ENCODE assay signal across 24 cellular contexts in genomic region chr12:80698266-80698665, GRCh38. TPM values are rescaled to one million over a fixed set of nuclear protein-coding genes. Genes with fewer than 3 reads are reported as not detected.
"Had no signal": no experiment of that assay in that cellular context is flagged by ENCODE, and none has a peak within 500 bp of the region (broad histone marks: within the 10 kb centered on the region; RNA-seq: fewer than 3 reads in every experiment).

No MANE protein-coding gene starts in this region.

- ATAC-seq: activated CD4-positive, CD25-positive, alpha-beta regulatory T cell treated with anti-CD3 and anti-CD28 coated beads, Interleukin-2, amount 50 U/mL, for 24 hours; activated CD8-positive, alpha-beta T cell treated with anti-CD3 and anti-CD28 coated beads for 36 hours; activated T-cell treated with anti-CD3 and anti-CD28 coated beads, Interleukin-2, amount 50 U/mL, for 72 hours; SK-N-SH treated with all-trans-retinoic acid at 6 μM for 48 hours had no signal

- H3K4me1 ChIP-seq: adrenal gland, breast epithelium, Peyer's patch had no signal

- H3K27ac ChIP-seq: adrenal gland, breast epithelium, Peyer's patch, SJSA1 had no signal

- H3K27ac Mint-ChIP-seq: activated CD8-positive, alpha-beta T cell treated with anti-CD3 and anti-CD28 coated beads for 36 hours; activated naive CD4-positive, alpha-beta T cell treated with anti-CD3 and anti-CD28 coated beads, Interleukin-2, amount 10 ng/mL, durations not matched to agents 7 days and 5 days; activated naive CD8-positive, alpha-beta T cell treated with anti-CD3 and anti-CD28 coated beads for 36 hours; activated T-cell treated with anti-CD3 and anti-CD28 coated beads, Interleukin-2, amount 50 U/mL, for 72 hours; activated T-helper 2 cell treated with anti-CD3 and anti-CD28 coated beads, Interferon-gamma antibody, Interleukin-2, Interleukin-4, amounts not matched to agents 10 μg/mL and 5 μg/mL and 100 μg/mL, durations not matched to agents 14 hours and 24 hours and 36 hours; T-helper 1 cell treated with Interleukin-12 subunit alpha and Interleukin-12 subunit beta and Interleukin-4 antibody, amounts not matched to agents 30 μg/mL and 1 μg/mL, for 36 hours had no signal

- H3K9me3 Mint-ChIP-seq: activated CD8-positive, alpha-beta T cell treated with anti-CD3 and anti-CD28 coated beads for 36 hours; activated naive CD4-positive, alpha-beta T cell treated with anti-CD3 and anti-CD28 coated beads, Interleukin-2, amount 10 ng/mL, durations not matched to agents 7 days and 5 days; activated naive CD8-positive, alpha-beta T cell treated with anti-CD3 and anti-CD28 coated beads for 36 hours; activated T-helper 2 cell treated with anti-CD3 and anti-CD28 coated beads, Interferon-gamma antibody, Interleukin-2, Interleukin-4, amounts not matched to agents 10 μg/mL and 5 μg/mL and 100 μg/mL, durations not matched to agents 14 hours and 24 hours and 36 hours; T-helper 1 cell treated with Interleukin-12 subunit alpha and Interleukin-12 subunit beta and Interleukin-4 antibody, amounts not matched to agents 30 μg/mL and 1 μg/mL, for 36 hours had no signal

- H3K4me3 ChIP-seq: adrenal gland, breast epithelium, Peyer's patch, SJSA1 had no signal

- H3K27me3 ChIP-seq: adrenal gland, breast epithelium, Peyer's patch, SJSA1 had no signal

- H3K36me3 ChIP-seq: adrenal gland, breast epithelium, Peyer's patch, SJSA1 had no signal

- DNase-seq: activated CD4-positive, alpha-beta T cell treated with anti-CD3 and anti-CD28 coated beads for 4 hours; activated CD8-positive, alpha-beta memory T cell treated with anti-CD3 and anti-CD28 coated beads, Interleukin-2, amount 50 U/mL, for 4 hours; activated CD8-positive, alpha-beta T cell treated with anti-CD3 and anti-CD28 coated beads for 36 hours; activated gamma-delta T cell treated with Interleukin-2 at 50 U/mL for 16 hours; activated naive CD4-positive, alpha-beta T cell treated with anti-CD3 and anti-CD28 coated beads, Interleukin-2, amount 10 ng/mL, durations not matched to agents 7 days and 5 days; activated naive CD8-positive, alpha-beta T cell treated with anti-CD3 and anti-CD28 coated beads for 36 hours; activated T-cell treated with anti-CD3 and anti-CD28 coated beads, Interleukin-2, amount 50 U/mL, for 72 hours; adrenal gland; aorta; MM.1S; NCI-H1105 treated with DMSO at 0.1 percent for 48 hours; NCI-H1436 treated with DMSO at 0.1 percent for 48 hours; NCI-H187; NCI-H2081; NCI-H446; NCI-H524; Peyer's patch; SHP77 had no signal

- H3K9me3 ChIP-seq: adrenal gland, breast epithelium, Peyer's patch, SJSA1 had no signal

- H3K4me3 Mint-ChIP-seq: activated CD8-positive, alpha-beta T cell treated with anti-CD3 and anti-CD28 coated beads for 36 hours; activated naive CD4-positive, alpha-beta T cell treated with anti-CD3 and anti-CD28 coated beads, Interleukin-2, amount 10 ng/mL, durations not matched to agents 7 days and 5 days; activated naive CD8-positive, alpha-beta T cell treated with anti-CD3 and anti-CD28 coated beads for 36 hours; activated T-cell treated with anti-CD3 and anti-CD28 coated beads, Interleukin-2, amount 50 U/mL, for 72 hours; T-helper 1 cell treated with Interleukin-12 subunit alpha and Interleukin-12 subunit beta and Interleukin-4 antibody, amounts not matched to agents 30 μg/mL and 1 μg/mL, for 36 hours had no signal

- H3K4me1 Mint-ChIP-seq: activated naive CD4-positive, alpha-beta T cell treated with anti-CD3 and anti-CD28 coated beads, Interleukin-2, amount 10 ng/mL, durations not matched to agents 7 days and 5 days; activated naive CD8-positive, alpha-beta T cell treated with anti-CD3 and anti-CD28 coated beads for 36 hours had no signal

- H3K27me3 Mint-ChIP-seq: activated CD8-positive, alpha-beta T cell treated with anti-CD3 and anti-CD28 coated beads for 36 hours; activated naive CD4-positive, alpha-beta T cell treated with anti-CD3 and anti-CD28 coated beads, Interleukin-2, amount 10 ng/mL, durations not matched to agents 7 days and 5 days; activated naive CD8-positive, alpha-beta T cell treated with anti-CD3 and anti-CD28 coated beads for 36 hours had no signal

- H3K36me3 Mint-ChIP-seq: activated naive CD4-positive, alpha-beta T cell treated with anti-CD3 and anti-CD28 coated beads, Interleukin-2, amount 10 ng/mL, durations not matched to agents 7 days and 5 days; activated naive CD8-positive, alpha-beta T cell treated with anti-CD3 and anti-CD28 coated beads for 36 hours had no signal

RNA-seq across cellular contexts. Expression of gene MYF6, which starts 9.2 kb away (rescaled TPM):
- total RNA-seq: activated CD8-positive, alpha-beta T cell treated with anti-CD3 and anti-CD28 coated beads for 36 hours; activated naive CD8-positive, alpha-beta T cell treated with anti-CD3 and anti-CD28 coated beads for 36 hours; activated T-cell treated with anti-CD3 and anti-CD28 coated beads, Interleukin-2, amount 50 U/mL, for 72 hours; activated T-helper 2 cell treated with anti-CD3 and anti-CD28 coated beads, Interferon-gamma antibody, Interleukin-2, Interleukin-4, amounts not matched to agents 10 μg/mL and 5 μg/mL and 100 μg/mL, durations not matched to agents 14 hours and 24 hours and 36 hours; aorta; breast epithelium; Peyer's patch; SJSA1 had no signal
- polyA plus RNA-seq: aorta had no signal

RNA-seq across cellular contexts. Expression of gene MYF5, which starts 18.4 kb away (rescaled TPM):
- total RNA-seq: activated CD8-positive, alpha-beta T cell treated with anti-CD3 and anti-CD28 coated beads for 36 hours; activated naive CD8-positive, alpha-beta T cell treated with anti-CD3 and anti-CD28 coated beads for 36 hours; activated T-cell treated with anti-CD3 and anti-CD28 coated beads, Interleukin-2, amount 50 U/mL, for 72 hours; activated T-helper 2 cell treated with anti-CD3 and anti-CD28 coated beads, Interferon-gamma antibody, Interleukin-2, Interleukin-4, amounts not matched to agents 10 μg/mL and 5 μg/mL and 100 μg/mL, durations not matched to agents 14 hours and 24 hours and 36 hours; adrenal gland; aorta; breast epithelium; Peyer's patch; SJSA1 had no signal
- polyA plus RNA-seq: adrenal gland, aorta had no signal
